Comparison of ENCODE assay signal across 18 cellular contexts in genomic region chr14:96079066-96079465, GRCh38. TPM values are rescaled to one million over a fixed set of nuclear protein-coding genes. Genes with fewer than 3 reads are reported as not detected.
DNase-seq lines count a peak whose midpoint lies in the region; ATAC-seq, FAIRE-seq and TF ChIP-seq lines count a peak whose summit lies in the region.
"Had no signal": no experiment of that assay in that cellular context is flagged by ENCODE, and none has a peak within 500 bp of the region (broad histone marks: within the 10 kb centered on the region; RNA-seq: fewer than 3 reads in every experiment).

No MANE protein-coding gene starts in this region.

- intact Hi-C loops in posterior vena cava (cut with DNase I), result no loop called here

- H2AFZ ChIP-seq in OCI-LY3 (ENCODE audit: low read depth, low read length), result no peak overlapping the region
- H2AFZ ChIP-seq: PC-9 had no signal

- H3K36me3 ChIP-seq in OCI-LY3 (replicated peaks; ENCODE audit: low read depth, low read length), result no peaks in the 10 kb centered on the region
- H3K36me3 ChIP-seq in bronchial epithelial cell (ENCODE audit: control insufficient read depth, insufficient read depth, low read length), result no peaks in the 10 kb centered on the region
- H3K36me3 ChIP-seq: SJSA1 had no signal

- H3K4me2 ChIP-seq in OCI-LY3 (ENCODE audit: low read length), result peak overlapping the region; percentile 2
- H3K4me2 ChIP-seq: A549, PC-9 had no signal

- H3K9me3 ChIP-seq in OCI-LY3 (ENCODE audit: insufficient read depth, low read length), result no peaks in the 10 kb centered on the region
- H3K9me3 ChIP-seq: A549, SJSA1 had no signal

- in situ Hi-C loops in G401 (cut with HindIII; ENCODE audit: low sequenced_read_pairs), result no loop called here

- no peak overlapping the region for H3K4me3 ChIP-seq in OCI-LY3 (ENCODE audit: low read length)
- H3K4me3 ChIP-seq in bronchial epithelial cell (ENCODE audit: low read depth, low read length), result no peak overlapping the region
- H3K4me3 ChIP-seq: A549, PC-9, SJSA1 had no signal

- no peak overlapping the region for H3K9ac ChIP-seq in OCI-LY3 (ENCODE audit: low read length)

- H3K27me3 ChIP-seq in OCI-LY3 (ENCODE audit: low read depth, low read length) (peaks cover 22% of the 10 kb centered on the region), bronchial epithelial cell (ENCODE audit: control insufficient read depth, insufficient read depth, low read length) (peaks cover 7% of the 10 kb centered on the region)
- H3K27me3 ChIP-seq: SJSA1 had no signal

- peaks cover 3% of the 10 kb centered on the region; the same call in 1 of the 2 replicates for H4K20me1 ChIP-seq in OCI-LY3 (ENCODE audit: insufficient read depth, low read length)

- H3K27ac ChIP-seq in OCI-LY3 (ENCODE audit: low read length), result no peak overlapping the region
- H3K27ac ChIP-seq: A549, PC-9, SJSA1 had no signal

- H3K79me2 ChIP-seq in OCI-LY3 (ENCODE audit: low read length), result no peaks in the 10 kb centered on the region

- peaks cover 11% of the 10 kb centered on the region for H3K4me1 ChIP-seq in OCI-LY3 (ENCODE audit: low read length)
- H3K4me1 ChIP-seq: SJSA1 had no signal

- no peak for FAIRE-seq in bronchial epithelial cell (lab: Jason Lieb, UNC)
- FAIRE-seq: A549 had no signal

- no peak for ATAC-seq in HG03432 (IDR thresholded peaks at IDR 0.05; ENCODE audit: unreplicated experiment)
- ATAC-seq: A549 had no signal

- DNase-seq in G401 (ENCODE audit: low spot score), result peak; percentile 36
- DNase-seq in bronchial epithelial cell (ENCODE audit: low read depth), result peak; percentile 14
- DNase-seq in posterior vena cava (ENCODE audit: low spot score), result peak; percentile 3
- DNase-seq in NCI-H187 (lab: John Stamatoyannopoulos, UW), result no peak
- DNase-seq in HuH-7.5 (ENCODE audit: low spot score), result no peak
- DNase-seq in LoVo (ENCODE audit: low spot score), result no peak
- DNase-seq: CD4-positive, CD25-positive, alpha-beta regulatory T cell; GOT3; HCEC 1CT; NCI-H1092; NCI-H1436; NCI-H1930; NCI-H69; PC-9 had no signal

- TF ChIP-seq CTCF in OCI-LY3 (IDR thresholded peaks at IDR 0.05; ENCODE audit: low read depth, low read length) (no peak), bronchial epithelial cell (IDR thresholded peaks at IDR 0.05; ENCODE audit: insufficient read depth, low read length, severe bottlenecking) (no peak)

RNA-seq across cellular contexts. Expression of gene C14orf132, which starts 39.9 kb away (rescaled TPM):
- 0.37 and 2.6 TPM in 2 replicates for total RNA-seq in G401 (2014; rRNA removed; shearing (Covaris generic))
- total RNA-seq in bronchial epithelial cell (0.64 and 1.1 TPM in 2 replicates), posterior vena cava (100 to 1,000 TPM in 1 of 2 donors, 10 to 100 TPM in 1; 70.8 to 122 TPM)
- total RNA-seq: PC-9 had no signal

Comparison
In these comparisons a context has a peak if more than half of its experiments do, and no peak if none do; other contexts are left out.
1. DNase-seq: peak in G401 (single experiment), bronchial epithelial cell (single experiment) and posterior vena cava (single experiment); none in NCI-H187 (0 of 2), HuH-7.5 (single experiment) and LoVo (single experiment).
2. RNA of gene C14orf132, which starts 39.9 kb away (total RNA-seq): 70.8 to 122 TPM in posterior vena cava; 0.37 to 2.6 TPM in G401 and 0.64 to 1.1 TPM in bronchial epithelial cell; every median in the first group is over 10 times any median in the second.